8 cellular contexts compared by ENCODE assay signal in the genomic region with DNA sequence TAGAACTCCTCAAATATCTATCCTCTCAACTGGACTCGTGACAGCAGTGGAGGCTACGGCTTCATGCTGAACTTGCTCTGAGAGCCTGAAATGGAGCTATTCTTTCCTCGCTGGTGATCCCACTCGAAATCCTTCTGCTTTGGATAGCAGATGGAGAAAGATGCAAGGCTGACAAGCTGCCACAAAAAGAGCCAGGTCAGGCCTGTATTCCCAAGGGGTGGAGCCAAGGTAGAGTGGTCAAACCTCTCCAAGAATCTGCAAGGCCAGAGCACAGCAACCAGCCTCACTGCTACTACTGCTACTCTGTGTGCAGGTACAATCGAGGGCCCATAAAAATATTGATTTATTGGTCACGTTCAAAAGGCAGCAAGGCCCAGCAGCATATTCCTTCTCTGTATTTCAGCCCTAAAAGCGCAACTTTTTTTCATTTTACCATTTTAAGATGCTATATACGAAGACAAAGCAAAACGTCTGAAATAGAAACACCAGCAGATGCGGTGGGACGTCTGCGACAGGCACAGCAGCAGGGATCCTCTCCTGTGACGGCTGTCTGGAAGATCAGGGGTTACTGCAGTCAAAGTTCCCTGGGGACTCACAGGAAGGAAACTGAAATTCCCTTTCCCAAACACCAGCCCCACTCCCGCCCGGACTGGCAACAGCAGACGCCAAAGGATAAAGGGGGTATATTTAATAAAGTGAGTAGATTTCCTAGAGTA. TPM values are rescaled to one million over a fixed set of nuclear protein-coding genes. Genes with fewer than 3 reads are reported as not detected.
DNase-seq lines count a peak whose midpoint lies in the region; ATAC-seq and TF ChIP-seq lines count a peak whose summit lies in the region.

No MANE protein-coding gene starts in this region.

- ATAC-seq in omental fat pad (ENCODE audit: low FRiP score) (no peak), GM21381 (IDR thresholded peaks at IDR 0.05; ENCODE audit: unreplicated experiment) (no peak)

- H3K27ac ChIP-seq in RWPE1, result peak overlapping the region; percentile 86

- TF ChIP-seq CTCF in GM12864 (IDR thresholded peaks at IDR 0.05; ENCODE audit: low read depth, low read length, missing control alignments), result no peak
- no peak for TF ChIP-seq CTCF in RWPE1 (conservative IDR thresholded peaks at IDR 0.05; ENCODE audit: low read depth)
- no peak for TF ChIP-seq CTCF in fibroblast of mammary gland (conservative IDR thresholded peaks at IDR 0.05; ENCODE audit: control insufficient read depth, insufficient read depth, low read depth, low read length)
- peak; percentile 2 for TF ChIP-seq CTCF in retinal pigment epithelial cell (conservative IDR thresholded peaks at IDR 0.05; ENCODE audit: low read depth, low read length)
- no peak for TF ChIP-seq CTCF in omental fat pad (IDR thresholded peaks at IDR 0.05)

- CTCF ChIA-PET in RWPE1 (lab: Yijun Ruan, JAX), result interaction anchor here (0.6 to 0.7 kb wide), 3 partner anchors 68 to 152 kb away, joined by 3 to 5 read pairs (median 3); no protein-coding TSS in a partner anchor

- DNase-seq in GM12864 (ENCODE audit: low read depth), result no peak
- no peak for DNase-seq in RWPE1 (ENCODE audit: low spot score)
- DNase-seq in fibroblast of mammary gland (ENCODE audit: low read depth), result no peak
- no peak for DNase-seq in retinal pigment epithelial cell (ENCODE audit: low read depth)
- no peak for DNase-seq in erythroblast (lab: John Stamatoyannopoulos, UW)
- DNase-seq in omental fat pad (ENCODE audit: low spot score), result no peak
- no peak for DNase-seq in globus pallidus (ENCODE audit: low spot score)

- H3K4me3 ChIP-seq in GM12864 (ENCODE audit: low read depth, low read length), result peak overlapping the region; percentile 84
- peak overlapping the region; percentile 83 for H3K4me3 ChIP-seq in fibroblast of mammary gland (ENCODE audit: control insufficient read depth, low read depth, low read length)
- peak overlapping the region; percentile 85 for H3K4me3 ChIP-seq in retinal pigment epithelial cell (ENCODE audit: low read length)

- POLR2A ChIA-PET in RWPE1 (lab: Yijun Ruan, JAX; ENCODE audit: low non-redundant PET), result interaction anchor here (0.7 kb wide), 1 partner anchor 167 kb away, joined by 4 read pairs; no protein-coding TSS in a partner anchor

- TF ChIP-seq POLR2A in erythroblast (IDR thresholded peaks at IDR 0.05; ENCODE audit: low read length), result no peak

RNA-seq across cellular contexts. Expression of a gene that starts 2.4 kb away (rescaled TPM):
- 10 to 100 TPM; 22.9 to 45.4 (median 26.6) TPM for total RNA-seq in omental fat pad
